Comparison of ENCODE assay signal across 10 cellular contexts in the genomic region with DNA sequence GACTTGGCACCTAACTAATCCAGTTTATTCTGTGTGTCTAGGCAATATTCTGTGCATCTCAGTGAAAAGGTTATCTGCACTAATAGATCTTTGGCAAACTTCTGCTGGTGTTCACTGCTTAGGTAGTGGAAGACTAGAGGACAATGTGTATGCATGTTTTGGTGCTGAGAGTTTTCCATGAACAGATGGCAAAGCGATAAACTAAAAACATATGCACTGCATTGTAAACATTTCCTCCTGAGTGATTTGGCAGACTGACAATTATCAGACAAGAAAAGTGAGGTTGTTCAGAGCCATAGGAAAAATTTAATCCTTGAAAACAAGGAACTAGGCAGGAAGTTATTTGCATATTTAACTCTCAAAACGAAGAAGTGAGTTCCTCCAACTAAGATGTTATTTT.
DNase-seq lines count a peak whose midpoint lies in the region; TF ChIP-seq lines count a peak whose summit lies in the region.
"Had no signal": no experiment of that assay in that cellular context is flagged by ENCODE, and none has a peak within 500 bp of the region (broad histone marks: within the 10 kb centered on the region; RNA-seq: fewer than 3 reads in every experiment).

No MANE protein-coding gene starts in this region.

- H3K27ac ChIP-seq in A673 (ENCODE audit: low read depth, low read length, poor library complexity, severe bottlenecking) (peak overlapping the region; percentile 81), SK-N-MC (peak overlapping the region; percentile 72)

- H3K36me3 ChIP-seq in A673 (ENCODE audit: insufficient read depth, low read length, poor library complexity, severe bottlenecking) (no peaks in the 10 kb centered on the region), SK-N-MC (ENCODE audit: insufficient read depth, low read length) (no peaks in the 10 kb centered on the region), H7 (replicated peaks; ENCODE audit: control insufficient read depth, insufficient read depth, low read length) (no peaks in the 10 kb centered on the region)

- H3K27me3 ChIP-seq in A673 (replicated peaks; ENCODE audit: insufficient read depth, low read depth, low read length, poor library complexity) (no peaks in the 10 kb centered on the region), H7 (ENCODE audit: control insufficient read depth, insufficient read depth, low read length) (no peaks in the 10 kb centered on the region)

- peaks cover 47% of the 10 kb centered on the region for H3K4me1 ChIP-seq in A673 (ENCODE audit: insufficient read depth, low read length, poor library complexity, severe bottlenecking)

- intact Hi-C loops in A673 (cut with micrococcal nuclease; ENCODE audit: unreplicated experiment), result loop anchor here (2.0 to 10.0 kb wide), 3 partner anchors 15 to 354 kb away; no protein-coding TSS in a partner anchor

- POLR2A ChIA-PET in A673 (lab: Charles Lee; ENCODE audit: low non-redundant PET), result no interaction called here

- no peak overlapping the region for H3K9ac ChIP-seq in SK-N-MC (ENCODE audit: insufficient read length)

- CTCF ChIA-PET in A673 (lab: Charles Lee), result no interaction called here

- H3K9me3 ChIP-seq in A673 (ENCODE audit: low read depth, low read length, poor library complexity, severe bottlenecking) (no peaks in the 10 kb centered on the region), SK-N-MC (ENCODE audit: low read depth, low read length) (no peaks in the 10 kb centered on the region)

- BruUV-seq in A673 (replicated peaks; lab: Mats Ljungman, UMichigan), result no TSS peak

- no peak for TF ChIP-seq CTCF in A673 (conservative IDR thresholded peaks at IDR 0.05; ENCODE audit: low read depth, low read length)

- DNase-seq in A673 (ENCODE audit: low spot score) (peak; percentile 95), HCEC 1CT (peak; percentile 82), SK-N-MC (ENCODE audit: low read depth, low spot score) (peak; percentile 86), fibroblast of peridontal ligament (ENCODE audit: extremely low read depth) (peak; percentile 84), GOT3 (lab: John Stamatoyannopoulos, UW) (no peak), H7 (no peak)
- DNase-seq in activated effector memory CD4-positive, alpha-beta T cell treated with Interleukin-2 at 50 U/mL for 16 hours, result no peak
- DNase-seq in activated CD4-positive, CD25-positive, alpha-beta regulatory T cell (lab: John Stamatoyannopoulos, UW), result no peak
- DNase-seq: activated naive CD8-positive, alpha-beta T cell treated with anti-CD3 and anti-CD28 coated beads, Interleukin-2, amount 10 ng/mL, durations not matched to agents 7 days and 5 days; Kasumi-1 had no signal

- H3K4me3 ChIP-seq in A673 (ENCODE audit: low read depth, low read length, poor library complexity, severe bottlenecking) (no peak overlapping the region), SK-N-MC (peak overlapping the region; percentile 57), H7 (ENCODE audit: insufficient read depth, low read depth, low read length) (no peak overlapping the region)

Comparison
In these comparisons a context has a peak if more than half of its experiments do, and no peak if none do; other contexts are left out.
1. DNase-seq: peak in A673 (single experiment), HCEC 1CT (single experiment), SK-N-MC (single experiment) and fibroblast of peridontal ligament (single experiment); none in activated effector memory CD4-positive, alpha-beta T cell treated with Interleukin-2 at 50 U/mL for 16 hours (single experiment), activated CD4-positive, CD25-positive, alpha-beta regulatory T cell (0 of 4), GOT3 (single experiment) and H7 (single experiment).